Comparison of ENCODE assay signal across 1 cellular context in the genomic region with DNA sequence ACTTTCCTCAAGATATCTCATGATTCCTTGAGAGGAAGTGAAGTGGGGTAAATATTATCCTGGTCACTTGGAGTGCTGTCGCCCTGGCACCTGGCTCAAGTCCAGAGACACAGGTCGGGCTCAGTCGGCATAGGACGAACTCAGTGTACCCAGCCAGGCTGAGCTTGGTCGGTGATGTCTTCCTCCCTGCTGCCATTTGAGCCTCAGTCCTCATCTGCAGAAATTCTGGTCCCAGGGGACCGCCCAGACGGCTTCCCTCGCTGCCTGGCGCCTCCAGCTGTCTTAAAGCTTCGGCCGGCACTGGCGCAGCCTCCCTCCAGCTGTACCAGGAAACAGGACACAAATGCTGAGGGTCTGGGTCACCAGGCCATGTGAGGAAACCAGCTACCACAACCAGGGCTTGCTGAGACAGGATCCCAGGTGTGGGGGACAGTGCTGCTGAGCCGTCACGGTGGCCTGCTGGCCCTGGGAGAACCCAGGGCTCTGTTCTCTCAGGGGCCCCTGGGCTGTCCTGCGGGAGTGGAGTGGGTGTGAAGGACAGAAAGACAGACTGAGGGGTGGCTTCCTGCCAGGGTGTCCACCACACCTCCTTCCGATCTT.
TF ChIP-seq lines count a peak whose summit lies in the region.

No MANE protein-coding gene starts in this region.

TF ChIP-seq in HepG2, 621 proteins besides CTCF, POLR2A, EP300 and RAD21 (continued from another document):
- no peak for TF ChIP-seq HNF4G (IDR thresholded peaks at IDR 0.05; ENCODE audit: borderline replicate concordance, low read depth, low read length)
- no peak for TF ChIP-seq HNF4G (CRISPR knock-in tag; IDR thresholded peaks at IDR 0.05; ENCODE audit: borderline replicate concordance, low read depth)
- TF ChIP-seq SMAD1 (CRISPR knock-in tag; IDR thresholded peaks at IDR 0.05; ENCODE audit: borderline replicate concordance, low read depth): no peak
- TF ChIP-seq ZNF543 (CRISPR knock-in tag; IDR thresholded peaks at IDR 0.05): no peak
- no peak for TF ChIP-seq ZNF703 (CRISPR knock-in tag; IDR thresholded peaks at IDR 0.05; ENCODE audit: borderline replicate concordance)
- 0 out of 2 replicates have a peak, but pooled peaks have one; percentile 22 for TF ChIP-seq ZNF550 (CRISPR knock-in tag; IDR thresholded peaks at IDR 0.05; ENCODE audit: borderline replicate concordance)
- TF ChIP-seq ZNF687 (CRISPR knock-in tag; IDR thresholded peaks at IDR 0.05): peak; percentile 35; the same call in 1 of the 2 replicates
- TF ChIP-seq ZNF589 (CRISPR knock-in tag; conservative IDR thresholded peaks at IDR 0.05): no peak
- TF ChIP-seq JARID2 (CRISPR knock-in tag; IDR thresholded peaks at IDR 0.05; ENCODE audit: insufficient replicate concordance): no peak
- no peak for TF ChIP-seq POLR2AphosphoS2 (IDR thresholded peaks at IDR 0.05; ENCODE audit: low read depth, low read length)
- TF ChIP-seq HOXA5 (CRISPR knock-in tag; IDR thresholded peaks at IDR 0.05): no peak
- TF ChIP-seq BRF2 (CRISPR knock-in tag; IDR thresholded peaks at IDR 0.05): no peak
- TF ChIP-seq ZNF253 (CRISPR knock-in tag; IDR thresholded peaks at IDR 0.05; ENCODE audit: borderline replicate concordance): no peak
- TF ChIP-seq USF2 (IDR thresholded peaks at IDR 0.05; ENCODE audit: low read depth, low read length): no peak
- TF ChIP-seq USF2 (CRISPR knock-in tag; IDR thresholded peaks at IDR 0.05; ENCODE audit: borderline replicate concordance): no peak
- no peak for TF ChIP-seq ZNF577 (CRISPR knock-in tag; IDR thresholded peaks at IDR 0.05; ENCODE audit: borderline replicate concordance, low read depth)
- no peak for TF ChIP-seq ZNF160 (CRISPR knock-in tag; IDR thresholded peaks at IDR 0.05)
- 0 out of 2 replicates have a peak, but pooled peaks have one; percentile 16 for TF ChIP-seq ARID4A (CRISPR knock-in tag; IDR thresholded peaks at IDR 0.05; ENCODE audit: borderline replicate concordance)
- TF ChIP-seq ZNF720 (CRISPR knock-in tag; IDR thresholded peaks at IDR 0.05): no peak
- TF ChIP-seq HIC2 (CRISPR knock-in tag; IDR thresholded peaks at IDR 0.05; ENCODE audit: low read depth): no peak
- TF ChIP-seq REPIN1 (CRISPR knock-in tag; IDR thresholded peaks at IDR 0.05; ENCODE audit: borderline replicate concordance, low read depth): no peak
- no peak for TF ChIP-seq ZBTB40 (IDR thresholded peaks at IDR 0.05)
- no peak for TF ChIP-seq ZBTB40 (CRISPR knock-in tag; IDR thresholded peaks at IDR 0.05)
- no peak for TF ChIP-seq TBP (CRISPR knock-in tag; IDR thresholded peaks at IDR 0.05)
- no peak for TF ChIP-seq KDM5A (IDR thresholded peaks at IDR 0.05; ENCODE audit: borderline replicate concordance, low read length)
TF ChIP-seq in HepG2: peak in this region for 10.
